ENCODE assay signal across 15 cellular contexts in the genomic region with DNA sequence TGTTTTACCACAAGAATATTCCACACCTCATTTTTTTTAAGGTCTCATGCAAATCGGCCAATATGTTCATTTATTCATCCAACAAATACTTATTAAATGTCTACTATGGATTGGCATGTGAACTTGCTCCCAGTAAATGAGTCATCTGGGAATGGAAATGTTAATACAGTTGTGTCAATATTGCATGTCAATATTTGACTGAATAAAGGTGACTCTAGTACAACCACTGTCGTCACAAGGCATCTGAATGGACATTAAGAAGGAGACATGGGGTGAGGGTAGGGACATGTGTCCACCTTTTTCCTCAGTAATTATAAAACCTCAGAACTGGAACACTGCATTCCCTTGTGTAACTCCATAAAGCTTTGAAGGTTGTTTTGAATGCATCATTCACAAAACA.
DNase-seq lines count a peak whose midpoint lies in the region; ATAC-seq and TF ChIP-seq lines count a peak whose summit lies in the region.
"Had no signal": no experiment of that assay in that cellular context is flagged by ENCODE, and none has a peak within 500 bp of the region (broad histone marks: within the 10 kb centered on the region; RNA-seq: fewer than 3 reads in every experiment).

No MANE protein-coding gene starts in this region.

- no peak for ATAC-seq in GM21825 (IDR thresholded peaks at IDR 0.05; ENCODE audit: unreplicated experiment)
- ATAC-seq: Panc1 had no signal

- no peak overlapping the region for H3K27ac Mint-ChIP-seq in activated CD4-positive, alpha-beta T cell treated with anti-CD3 and anti-CD28 coated beads, Interleukin-2, amount 10 ng/mL, durations not matched to agents 7 days and 5 days
- H3K27ac Mint-ChIP-seq: CD4-positive, CD25-positive, alpha-beta regulatory T cell had no signal

- H3K4me3 Mint-ChIP-seq in activated CD4-positive, alpha-beta T cell treated with anti-CD3 and anti-CD28 coated beads, Interleukin-2, amount 10 ng/mL, durations not matched to agents 7 days and 5 days: no peak overlapping the region
- H3K4me3 Mint-ChIP-seq: CD4-positive, CD25-positive, alpha-beta regulatory T cell had no signal

- H3K27me3 Mint-ChIP-seq in activated CD4-positive, alpha-beta T cell treated with anti-CD3 and anti-CD28 coated beads, Interleukin-2, amount 10 ng/mL, durations not matched to agents 7 days and 5 days: no peaks in the 10 kb centered on the region

- TF ChIP-seq POLR2A in breast epithelium (IDR thresholded peaks at IDR 0.05): no peak

- no peaks in the 10 kb centered on the region for H3K4me1 Mint-ChIP-seq in activated CD4-positive, alpha-beta T cell treated with anti-CD3 and anti-CD28 coated beads, Interleukin-2, amount 10 ng/mL, durations not matched to agents 7 days and 5 days
- H3K4me1 Mint-ChIP-seq: CD4-positive, CD25-positive, alpha-beta regulatory T cell had no signal

- H3K4me3 ChIP-seq in breast epithelium: no peak overlapping the region
- H3K4me3 ChIP-seq in hepatocyte: no peak overlapping the region
- no peak overlapping the region for H3K4me3 ChIP-seq in H7 (ENCODE audit: insufficient read depth, low read depth, low read length)
- H3K4me3 ChIP-seq: SJCRH30 had no signal

- POLR2A ChIA-PET in activated CD4-positive, alpha-beta T cell treated with anti-CD3 and anti-CD28 coated beads, Interleukin-2, amount 10 ng/mL, durations not matched to agents 7 days and 5 days (lab: Charles Lee): no interaction called here

- H4K20me1 ChIP-seq in hepatocyte (ENCODE audit: insufficient read depth, poor library complexity, severe bottlenecking): no peaks in the 10 kb centered on the region

- H3K36me3 ChIP-seq in breast epithelium (no peaks in the 10 kb centered on the region), hepatocyte (replicated peaks; ENCODE audit: insufficient read depth, low read depth) (no peaks in the 10 kb centered on the region), H7 (replicated peaks; ENCODE audit: control insufficient read depth, insufficient read depth, low read length) (no peaks in the 10 kb centered on the region)
- H3K36me3 ChIP-seq: SJCRH30 had no signal

- in situ Hi-C loops in T47D (cut with HindIII; ENCODE audit: low pct_unique_long_range_greater_than_20kb, low sequenced_read_pairs): no loop called here

- TF ChIP-seq CTCF in breast epithelium (IDR thresholded peaks at IDR 0.05) (no peak), hepatocyte (IDR thresholded peaks at IDR 0.05; ENCODE audit: poor library complexity) (no peak)

- intact Hi-C loops in breast epithelium (cut with DNase I; ENCODE audit: low total_unique reads): loop anchor here (2.0 kb wide), 1 partner anchor 49 kb away; no protein-coding TSS in a partner anchor

- no peaks in the 10 kb centered on the region for H3K36me3 Mint-ChIP-seq in activated CD4-positive, alpha-beta T cell treated with anti-CD3 and anti-CD28 coated beads, Interleukin-2, amount 10 ng/mL, durations not matched to agents 7 days and 5 days (ENCODE audit: low read depth)
- H3K36me3 Mint-ChIP-seq: CD4-positive, CD25-positive, alpha-beta regulatory T cell had no signal

- DNase-seq in T47D (ENCODE audit: low read depth in 1 of 2, low spot score in 1 of 2) (peak; percentile 10 to 78), breast epithelium (ENCODE audit: low spot score in 2 of 2) (no peak), NCI-H748 treated with DMSO at 0.1 percent for 48 hours (lab: John Stamatoyannopoulos, UW) (peak; percentile 23), hepatocyte (ENCODE audit: low spot score) (peak; percentile 35), H7 (no peak)
- DNase-seq in activated CD4-positive, alpha-beta T cell treated with anti-CD3 and anti-CD28 coated beads, Interleukin-2, amount 10 ng/mL, durations not matched to agents 7 days and 5 days: no peak
- DNase-seq: ACHN; Calu3; CD4-positive, CD25-positive, alpha-beta regulatory T cell; NCI-H1105 treated with DMSO at 0.1 percent for 48 hours; NCI-H1930; NCI-H526; SJCRH30 had no signal

- no peaks in the 10 kb centered on the region for H3K4me1 ChIP-seq in breast epithelium
- H3K4me1 ChIP-seq in hepatocyte (ENCODE audit: insufficient read depth): no peaks in the 10 kb centered on the region
- H3K4me1 ChIP-seq: SJCRH30 had no signal

- H3K79me2 ChIP-seq in hepatocyte: no peaks in the 10 kb centered on the region

- no peaks in the 10 kb centered on the region for H3K9me3 ChIP-seq in breast epithelium
- no peaks in the 10 kb centered on the region for H3K9me3 ChIP-seq in hepatocyte (ENCODE audit: low read depth)
- H3K9me3 ChIP-seq: SJCRH30 had no signal

- CTCF ChIA-PET in activated CD4-positive, alpha-beta T cell treated with anti-CD3 and anti-CD28 coated beads, Interleukin-2, amount 10 ng/mL, durations not matched to agents 7 days and 5 days (lab: Charles Lee): no interaction called here

- H3K9me3 Mint-ChIP-seq in activated CD4-positive, alpha-beta T cell treated with anti-CD3 and anti-CD28 coated beads, Interleukin-2, amount 10 ng/mL, durations not matched to agents 7 days and 5 days: no peaks in the 10 kb centered on the region

- H3K27me3 ChIP-seq in breast epithelium: no peaks in the 10 kb centered on the region
- H3K27me3 ChIP-seq in hepatocyte: no peaks in the 10 kb centered on the region
- H3K27me3 ChIP-seq in H7 (ENCODE audit: control insufficient read depth, insufficient read depth, low read length): no peaks in the 10 kb centered on the region
- H3K27me3 ChIP-seq: SJCRH30 had no signal

- H3K4me2 ChIP-seq in hepatocyte: no peak overlapping the region

- 73% methylated on average over 2 of the region's 2 CpGs for WGBS in hepatocyte (ENCODE audit: low lambda C conversion rate, missing lambda C conversion rate)

- H3K9me2 ChIP-seq in hepatocyte (replicated peaks; ENCODE audit: insufficient read depth): no peaks in the 10 kb centered on the region

- no peak overlapping the region for H2AFZ ChIP-seq in hepatocyte

- H3K27ac ChIP-seq in breast epithelium (no peak overlapping the region), hepatocyte (no peak overlapping the region)
- H3K27ac ChIP-seq: SJCRH30 had no signal

Comparison
In these comparisons a context has a peak if more than half of its experiments do, and no peak if none do; other contexts are left out.
1. DNase-seq: peak in T47D (2 of 2), NCI-H748 treated with DMSO at 0.1 percent for 48 hours (single experiment) and hepatocyte (single experiment); none in breast epithelium (0 of 2), H7 (single experiment) and activated CD4-positive, alpha-beta T cell treated with anti-CD3 and anti-CD28 coated beads, Interleukin-2, amount 10 ng/mL, durations not matched to agents 7 days and 5 days (single experiment).